ENCODE assay signal across 6 cellular contexts in genomic region chr19:18278521-18279265, GRCh38.
DNase-seq lines count a peak whose midpoint lies in the region; TF ChIP-seq lines count a peak whose summit lies in the region.

No MANE protein-coding gene starts in this region.

- no peak overlapping the region for H2AFZ ChIP-seq in parathyroid adenoma

- H3K27me3 ChIP-seq in parathyroid adenoma (ENCODE audit: control insufficient read depth, insufficient read depth, low read length), result no peaks in the 10 kb centered on the region

- H3K4me3 ChIP-seq in choroid plexus epithelial cell (ENCODE audit: low read depth, low read length) (peak overlapping the region; percentile 99), parathyroid adenoma (ENCODE audit: low read depth, low read length) (peak overlapping the region; percentile 100)

- H3K4me1 ChIP-seq in parathyroid adenoma, result peaks cover 38% of the 10 kb centered on the region

- DNase-seq in activated gamma-delta T cell treated with Interleukin-2 at 50 U/mL for 16 hours, result peak; percentile 37
- no peak for DNase-seq in activated gamma-delta T cell (lab: John Stamatoyannopoulos, UW)
- DNase-seq in choroid plexus epithelial cell (ENCODE audit: low read depth), result peak; percentile 38
- DNase-seq in islet precursor cell, result no peak
- DNase-seq in NCI-H69 (lab: John Stamatoyannopoulos, UW), result no peak

- peak overlapping the region; percentile 100 for H3K27ac ChIP-seq in parathyroid adenoma

- peaks cover 4% of the 10 kb centered on the region for H3K36me3 ChIP-seq in parathyroid adenoma (ENCODE audit: control insufficient read depth, insufficient read depth, low read length)

- H3K79me2 ChIP-seq in parathyroid adenoma, result peaks cover 14% of the 10 kb centered on the region

- peak; percentile 45 for TF ChIP-seq CTCF in choroid plexus epithelial cell (conservative IDR thresholded peaks at IDR 0.05; ENCODE audit: low read depth, low read length)
- peak; percentile 23 for TF ChIP-seq CTCF in parathyroid adenoma (IDR thresholded peaks at IDR 0.05)

- no peaks in the 10 kb centered on the region for H3K9me3 ChIP-seq in parathyroid adenoma (ENCODE audit: control insufficient read depth, low read length)

- H3K4me2 ChIP-seq in parathyroid adenoma (ENCODE audit: low read length), result peak overlapping the region; percentile 93

- peak overlapping the region; percentile 42 for H3K9ac ChIP-seq in parathyroid adenoma

Comparison
In these comparisons a context has a peak if more than half of its experiments do, and no peak if none do; other contexts are left out.
1. DNase-seq: peak in activated gamma-delta T cell treated with Interleukin-2 at 50 U/mL for 16 hours (single experiment) and choroid plexus epithelial cell (single experiment); none in activated gamma-delta T cell (single experiment), islet precursor cell (single experiment) and NCI-H69 (single experiment).